ENCODE assay signal across 11 cellular contexts in genomic region chr16:89316701-89317100, GRCh38.
DNase-seq lines count a peak whose midpoint lies in the region; ATAC-seq, FAIRE-seq and TF ChIP-seq lines count a peak whose summit lies in the region.
"Had no signal": no experiment of that assay in that cellular context is flagged by ENCODE, and none has a peak within 500 bp of the region (broad histone marks: within the 10 kb centered on the region; RNA-seq: fewer than 3 reads in every experiment).

No MANE protein-coding gene starts in this region.

- TF ChIP-seq EP300 in A549 (IDR thresholded peaks at IDR 0.05), result no peak

- no peak for TF ChIP-seq RAD21 in A549 (conservative IDR thresholded peaks at IDR 0.05 in 1 of 2, IDR thresholded peaks at IDR 0.05 in 1 of 2)

- TF ChIP-seq CTCF in A549 (IDR thresholded peaks at IDR 0.05) (no peak), adrenal gland (IDR thresholded peaks at IDR 0.05) (no peak)

- no peak for TF ChIP-seq POLR2A in A549 (IDR thresholded peaks at IDR 0.05; ENCODE audit: low read length)
- TF ChIP-seq POLR2A in adrenal gland (IDR thresholded peaks at IDR 0.05), result no peak

- H3K27ac ChIP-seq in A549, result peak overlapping the region; percentile 56 to 99
- H3K27ac ChIP-seq in adrenal gland, result peak overlapping the region in 3 of 5 donors; percentile 70 to 95 (median 79)
- peak overlapping the region; percentile 25 to 65 for H3K27ac ChIP-seq in mucosa of rectum (ENCODE audit: low read depth in 2 of 2, low read length in 2 of 2)
- H3K27ac ChIP-seq: HL-60 had no signal

- ATAC-seq in A549, result no peak
- ATAC-seq in HG02642 (IDR thresholded peaks at IDR 0.05; ENCODE audit: poor library complexity, unreplicated experiment), result no peak
- no peak for ATAC-seq in HG02571 (IDR thresholded peaks at IDR 0.05; ENCODE audit: unreplicated experiment)
- ATAC-seq in GM18870 (IDR thresholded peaks at IDR 0.05; ENCODE audit: unreplicated experiment), result no peak

- no peak for FAIRE-seq in A549 (lab: Jason Lieb, UNC)

- CTCF ChIA-PET in A549 (lab: Yijun Ruan, JAX), result interaction anchor here (1.3 to 6.2 kb wide), 3 partner anchors 9 to 25 kb away, joined by 3 to 52 read pairs (median 4); no protein-coding TSS in a partner anchor

- POLR2A ChIA-PET in A549 (lab: Yijun Ruan, JAX), result no interaction called here

- H3K36me3 ChIP-seq in H7 (replicated peaks; ENCODE audit: control insufficient read depth, insufficient read depth, low read length) (peaks cover 4% of the 10 kb centered on the region), adrenal gland (replicated peaks in 1 of 2) (peaks cover 0 to 9% of the 10 kb centered on the region in 2 donors), mucosa of rectum (ENCODE audit: control insufficient read depth in 2 of 2, insufficient read depth in 2 of 2, low read length in 2 of 2) (peaks cover 18 to 34% of the 10 kb centered on the region in 2 donors)

- H3K4me2 ChIP-seq in A549, result peak overlapping the region; percentile 45

- H3K9me3 ChIP-seq in A549, result no peaks in the 10 kb centered on the region
- no peaks in the 10 kb centered on the region for H3K9me3 ChIP-seq in adrenal gland (replicated peaks in 1 of 3)
- no peaks in the 10 kb centered on the region for H3K9me3 ChIP-seq in mucosa of rectum (ENCODE audit: control insufficient read depth in 2 of 2, low read length in 2 of 2)
- H3K9me3 ChIP-seq: ascending aorta had no signal

- H3K4me1 ChIP-seq in A549 (peaks cover 82% of the 10 kb centered on the region), adrenal gland (replicated peaks in 1 of 2) (peaks cover 37 to 81% of the 10 kb centered on the region in 2 donors), mucosa of rectum (ENCODE audit: control insufficient read depth in 2 of 2, insufficient read depth in 2 of 2, low read length in 2 of 2) (peaks cover 52 to 59% of the 10 kb centered on the region in 2 donors)

- WGBS in A549 (ENCODE audit: missing lambda C conversion rate), result 93% methylated on average over 14 of the region's 14 CpGs
- WGBS in adrenal gland, 4 donors, result 77 to 86% (median 82%) methylated on average over 13 to 14 of the region's 14 CpGs

- no peak overlapping the region for H3K9ac ChIP-seq in mucosa of rectum (ENCODE audit: low read depth in 1 of 2, low read length in 2 of 2)

- no peak overlapping the region for H3K4me3 ChIP-seq in A549
- no peak overlapping the region for H3K4me3 ChIP-seq in H7 (ENCODE audit: insufficient read depth, low read depth, low read length)
- no peak overlapping the region for H3K4me3 ChIP-seq in adrenal gland
- H3K4me3 ChIP-seq in mucosa of rectum (ENCODE audit: low read length in 2 of 2), result peak overlapping the region in 1 of 2 donors; percentile 9
- H3K4me3 ChIP-seq: ascending aorta had no signal

- H3K27me3 ChIP-seq in H7 (ENCODE audit: control insufficient read depth, insufficient read depth, low read length), result no peaks in the 10 kb centered on the region
- H3K27me3 ChIP-seq in adrenal gland, result no peaks in the 10 kb centered on the region
- no peaks in the 10 kb centered on the region for H3K27me3 ChIP-seq in mucosa of rectum (ENCODE audit: control insufficient read depth in 2 of 2, insufficient read depth in 2 of 2, low read length in 2 of 2)
- H3K27me3 ChIP-seq: ascending aorta had no signal

- intact Hi-C loops in adrenal gland (cut with DNase I), result no loop called here

- no peak for DNase-seq in A549 (ENCODE audit: low read depth in 1 of 2, low spot score in 1 of 2)
- DNase-seq in H7, result peak; percentile 81
- DNase-seq in adrenal gland, result no peak
- DNase-seq in anterior cingulate cortex (lab: John Stamatoyannopoulos, UW), result no peak
- DNase-seq: NCI-H2029 treated with DMSO at 0.1 percent for 48 hours had no signal

TF ChIP-seq in A549, 52 proteins besides CTCF, POLR2A, EP300 and RAD21:
- TF ChIP-seq PHF8 (IDR thresholded peaks at IDR 0.05; ENCODE audit: borderline replicate concordance, low read depth), result no peak
- no peak for TF ChIP-seq CHD2 (IDR thresholded peaks at IDR 0.05; ENCODE audit: low read length, partially characterized antibody)
- no peak for TF ChIP-seq CEBPB (IDR thresholded peaks at IDR 0.05)
- no peak for TF ChIP-seq RARB (CRISPR knock-in tag; IDR thresholded peaks at IDR 0.05)
- no peak for TF ChIP-seq MAX (IDR thresholded peaks at IDR 0.05)
- TF ChIP-seq HDAC2 (IDR thresholded peaks at IDR 0.05), result no peak
- no peak for TF ChIP-seq HOXA7 (CRISPR knock-in tag; IDR thresholded peaks at IDR 0.05)
- TF ChIP-seq POLR2AphosphoS2 (conservative IDR thresholded peaks at IDR 0.05; ENCODE audit: low read length), result no peak
- TF ChIP-seq ZFP36 (IDR thresholded peaks at IDR 0.05; ENCODE audit: borderline replicate concordance, partially characterized antibody), result no peak
- no peak for TF ChIP-seq ZC3H11A (IDR thresholded peaks at IDR 0.05)
- TF ChIP-seq BCL3 (IDR thresholded peaks at IDR 0.05), result no peak
- no peak for TF ChIP-seq EHF (CRISPR knock-in tag; IDR thresholded peaks at IDR 0.05)
- no peak for TF ChIP-seq ZNF302 (CRISPR knock-in tag; IDR thresholded peaks at IDR 0.05)
- no peak for TF ChIP-seq FOXS1 (CRISPR knock-in tag; IDR thresholded peaks at IDR 0.05)
- no peak for TF ChIP-seq KDM5A (IDR thresholded peaks at IDR 0.05)
TF ChIP-seq in A549: peak in this region for 0.
